Comparison of ENCODE assay signal across 8 cellular contexts in the genomic region with DNA sequence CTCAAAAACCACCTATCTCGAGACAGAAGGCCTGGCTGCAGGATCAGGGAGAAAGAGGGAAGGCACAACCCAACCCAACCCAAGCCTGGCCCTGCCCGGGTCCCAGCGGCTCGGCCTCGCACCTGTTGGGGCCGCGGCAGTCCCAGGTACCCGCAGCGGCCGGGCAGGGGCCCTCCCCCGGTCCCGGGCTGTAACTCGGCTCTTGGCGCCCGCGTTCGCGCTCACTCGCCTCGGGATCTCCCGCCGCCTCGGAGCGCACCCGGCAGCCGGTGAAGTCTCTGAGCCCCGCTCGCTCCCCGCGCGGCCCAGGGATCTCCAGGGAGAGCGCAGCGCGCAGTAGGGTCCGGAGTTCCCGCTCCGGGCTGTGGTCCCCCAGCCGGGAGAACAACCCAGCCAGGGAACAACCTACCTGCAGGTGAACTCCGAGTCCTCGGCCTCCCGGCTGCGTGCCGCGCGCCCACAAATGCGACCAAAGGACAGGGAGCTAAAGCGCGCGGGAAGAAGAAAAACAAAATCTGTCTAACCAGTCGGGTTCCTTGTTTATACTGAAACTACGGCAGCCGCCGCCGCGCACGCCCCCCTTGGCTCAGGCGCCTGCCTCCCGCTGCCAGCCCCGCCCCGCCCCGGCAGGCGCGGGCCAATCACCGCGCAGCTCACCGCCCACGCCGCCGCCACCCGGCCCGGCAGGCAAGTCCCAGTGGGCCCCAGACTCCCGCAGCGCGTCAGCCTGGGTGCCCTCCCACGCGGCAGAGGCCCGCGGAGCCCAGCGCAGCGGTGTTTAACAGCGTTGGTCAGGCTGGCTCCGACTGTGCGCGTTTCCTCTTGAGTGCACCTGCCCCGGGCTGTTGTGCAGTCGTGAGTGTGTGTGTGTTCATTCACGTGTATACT. TPM values are rescaled to one million over a fixed set of nuclear protein-coding genes. Genes with fewer than 3 reads are reported as not detected.
DNase-seq lines count a peak whose midpoint lies in the region; ATAC-seq and TF ChIP-seq lines count a peak whose summit lies in the region.

A gene (minus strand): TSS at position 547 of the 888 bp plus-strand sequence. CDS start 12,399 bp downstream, outside the sequence.

- H3K4me3 Mint-ChIP-seq in Caco-2 (ENCODE audit: unreplicated experiment): peak within 1 kb of the TSS; percentile 95

- H3K9me3 Mint-ChIP-seq in Caco-2 (ENCODE audit: unreplicated experiment): peaks cover 9% of the 10 kb centered on the region

- no peak within 1 kb of the TSS for H3K4ac ChIP-seq in IMR-90 (ENCODE audit: low read depth, low read length)

- no peaks in the 10 kb centered on the region for H4K20me1 ChIP-seq in IMR-90 (ENCODE audit: insufficient read depth, low read length)
- H4K20me1 ChIP-seq in OCI-LY7 (ENCODE audit: insufficient read depth, low read length): peaks cover 8% of the 10 kb centered on the region

- H3K36me3 Mint-ChIP-seq in Caco-2 (ENCODE audit: insufficient read depth, unreplicated experiment): peaks cover 34% of the 10 kb centered on the region

- CTCF ChIA-PET in Caco-2 (lab: Charles Lee) (interaction anchor here (0.5 to 3.2 kb wide), 11 partner anchors 10 to 690 kb away, joined by 3 to 14 read pairs (median 3); no protein-coding TSS in a partner anchor), IMR-90 (lab: Yijun Ruan, JAX) (interaction anchor here (1.0 to 2.0 kb wide), 4 partner anchors 13 to 797 kb away, joined by 3 to 5 read pairs (median 3); no protein-coding TSS in a partner anchor), OCI-LY7 (lab: Charles Lee; ENCODE audit: unreplicated experiment) (interaction anchor here (0.6 to 3.9 kb wide), 4 partner anchors 253 to 801 kb away, joined by 3 to 16 read pairs (median 6); no protein-coding TSS in a partner anchor)

- peak within 1 kb of the TSS; percentile 95 for H3K4me2 ChIP-seq in IMR-90 (ENCODE audit: low read depth, low read length)
- peak within 1 kb of the TSS; percentile 91 for H3K4me2 ChIP-seq in OCI-LY7 (ENCODE audit: low read length)

- peaks cover 44% of the 10 kb centered on the region for H3K79me2 ChIP-seq in OCI-LY7 (ENCODE audit: insufficient read depth, low read depth, low read length)

- no peaks in the 10 kb centered on the region for H3K27me3 Mint-ChIP-seq in Caco-2 (ENCODE audit: insufficient read depth, unreplicated experiment)

- H3K4me1 Mint-ChIP-seq in Caco-2 (ENCODE audit: low read depth, unreplicated experiment): peaks cover 32% of the 10 kb centered on the region

- no peaks in the 10 kb centered on the region for H3K79me1 ChIP-seq in IMR-90 (ENCODE audit: low read depth in 1 of 2, low read length in 2 of 2)

- H3K4me3 ChIP-seq in Caco-2 (ENCODE audit: low read depth, low read length) (peak within 1 kb of the TSS; percentile 92), IMR-90 (ENCODE audit: insufficient read depth, low read depth, low read length) (peak within 1 kb of the TSS; percentile 77), OCI-LY7 (ENCODE audit: low read depth, low read length, poor library complexity, severe bottlenecking) (peak within 1 kb of the TSS; percentile 84)

- H4K91ac ChIP-seq in IMR-90 (ENCODE audit: insufficient read depth, low read depth, low read length): no peak within 1 kb of the TSS

- no peaks in the 10 kb centered on the region for H3K27me3 ChIP-seq in Caco-2 (replicated peaks; ENCODE audit: control insufficient read depth, insufficient read depth, low read length)
- peaks cover 27% of the 10 kb centered on the region for H3K27me3 ChIP-seq in IMR-90 (ENCODE audit: control insufficient read depth, insufficient read depth, low read length)

- H3K9ac ChIP-seq in IMR-90 (ENCODE audit: low read depth, low read length): peak within 1 kb of the TSS; percentile 55; the same call in 1 of the 2 replicates

- H3K27ac Mint-ChIP-seq in Caco-2 (ENCODE audit: unreplicated experiment): peak within 1 kb of the TSS; percentile 94

- POLR2A ChIA-PET in Caco-2 (lab: Charles Lee): interaction anchor here (0.6 to 1.3 kb wide), 8 partner anchors 27 to 1255 kb away, joined by 3 to 8 read pairs (median 4); no protein-coding TSS in a partner anchor
- POLR2A ChIA-PET in IMR-90 (lab: Charles Lee; ENCODE audit: unreplicated experiment): no interaction called here
- POLR2A ChIA-PET in OCI-LY7 (lab: Charles Lee): interaction anchor here (0.6 to 3.8 kb wide), 42 partner anchors 9 to 414 kb away, joined by 3 to 21 read pairs (median 4); no protein-coding TSS in a partner anchor

- H3K9me1 ChIP-seq in IMR-90 (ENCODE audit: insufficient read depth, low read length): no peaks in the 10 kb centered on the region; the same call in 1 of the 2 replicates

- BruUV-seq in Caco-2 (replicated peaks; lab: Mats Ljungman, UMichigan): no TSS peak
- BruUV-seq in IMR-90 (replicated peaks; lab: Mats Ljungman, UMichigan): no TSS peak
- no TSS peak for BruUV-seq in OCI-LY7 (replicated peaks; lab: Mats Ljungman, UMichigan)

- H2BK5ac ChIP-seq in IMR-90 (ENCODE audit: low read depth, low read length, poor library complexity, severe bottlenecking): no peak within 1 kb of the TSS

- no peak within 1 kb of the TSS for H2AK5ac ChIP-seq in IMR-90 (ENCODE audit: low read depth, low read length)

- no peaks in the 10 kb centered on the region for H3K9me2 ChIP-seq in OCI-LY7 (ENCODE audit: insufficient read depth, low read length)

- no peak for TF ChIP-seq CTCF in Caco-2 (IDR thresholded peaks at IDR 0.05; ENCODE audit: insufficient read depth in 1 of 2, low read depth in 1 of 2, low read length in 1 of 2, severe bottlenecking in 1 of 2, unreplicated experiment in 1 of 2)
- TF ChIP-seq CTCF in IMR-90 (conservative IDR thresholded peaks at IDR 0.05; ENCODE audit: low read depth, low read length): no peak
- TF ChIP-seq CTCF in OCI-LY7 (conservative IDR thresholded peaks at IDR 0.05; ENCODE audit: low read length): peak; percentile 3; the same call in 1 of the 2 replicates

- intact Hi-C loops in Caco-2 (cut with micrococcal nuclease; ENCODE audit: unreplicated experiment): loop anchor here (1.0 to 5.0 kb wide), 5 partner anchors 27 to 731 kb away; no protein-coding TSS in a partner anchor
- intact Hi-C loops in IMR-90 (cut with micrococcal nuclease): loop anchor here (5.0 kb wide), 2 partner anchors 44 to 96 kb away; no protein-coding TSS in a partner anchor
- intact Hi-C loops in OCI-LY7 (cut with micrococcal nuclease; ENCODE audit: unreplicated experiment): loop anchor here (1.0 to 5.0 kb wide), 4 partner anchors 91 to 811 kb away; no protein-coding TSS in a partner anchor

- 1% methylated on average over 25 of the region's 87 CpGs; no CpG with 5 or more reads in 1 of the 2 experiments for WGBS in IMR-90 (ENCODE audit: extremely low coverage in 2 of 2, insufficient read length in 1 of 2), 2 experiments

- dilution Hi-C loops in IMR-90 (cut with HindIII; ENCODE audit: low sequenced_read_pairs, unreplicated experiment): no loop called here

- peaks cover 38% of the 10 kb centered on the region for H3K4me1 ChIP-seq in Caco-2
- peaks cover 2% of the 10 kb centered on the region; the same call in 1 of the 2 replicates for H3K4me1 ChIP-seq in IMR-90 (ENCODE audit: control insufficient read depth, insufficient read depth, low read length)
- H3K4me1 ChIP-seq in OCI-LY7 (ENCODE audit: insufficient read depth, low read length, poor library complexity, severe bottlenecking): peaks cover 36% of the 10 kb centered on the region

- no peak for TF ChIP-seq RAD21 in IMR-90 (IDR thresholded peaks at IDR 0.05; ENCODE audit: low read length)

- DNase-seq in Caco-2 (peak; percentile 88 to 94), IMR-90 (peak; percentile 62), OCI-LY7 (ENCODE audit: low spot score) (peak; percentile 91), activated T-cell treated with anti-CD3 and anti-CD28 coated beads for 48 hours (ENCODE audit: low read depth) (peak; percentile 96), erythroblast (lab: John Stamatoyannopoulos, UW) (peak; percentile 93 to 96), mucosa of gallbladder (ENCODE audit: low spot score) (peak; percentile 93)
- DNase-seq in stimulated activated CD8-positive, alpha-beta memory T cell treated with anti-CD3 and anti-CD28 coated beads, Interleukin-4, amount 100 ng/mL, for 24 hours (ENCODE audit: low read depth): peak; percentile 95

- in situ Hi-C loops in IMR-90 (cut with MboI; ENCODE audit: low sequenced_read_pairs): no loop called here

- H3K56ac ChIP-seq in IMR-90 (ENCODE audit: extremely low read depth, insufficient read depth, low read length): no peak within 1 kb of the TSS

- no peak within 1 kb of the TSS for H2AK9ac ChIP-seq in IMR-90 (replicated peaks; ENCODE audit: low read depth, low read length, poor library complexity)

- TF ChIP-seq POLR2A in IMR-90 (IDR thresholded peaks at IDR 0.05; ENCODE audit: low read depth, low read length): no peak
- TF ChIP-seq POLR2A in erythroblast (IDR thresholded peaks at IDR 0.05; ENCODE audit: low read length): peak; percentile 81

- H4K8ac ChIP-seq in IMR-90 (ENCODE audit: low read depth in 2 of 2, low read length in 2 of 2): no peak within 1 kb of the TSS

- H3K36me3 ChIP-seq in Caco-2 (ENCODE audit: control insufficient read depth, insufficient read depth, low read length): no peaks in the 10 kb centered on the region
- no peaks in the 10 kb centered on the region for H3K36me3 ChIP-seq in IMR-90 (ENCODE audit: control insufficient read depth, insufficient read depth, low read length)
- no peaks in the 10 kb centered on the region for H3K36me3 ChIP-seq in OCI-LY7 (ENCODE audit: insufficient read depth, low read length)

- H3K23ac ChIP-seq in IMR-90 (ENCODE audit: low read depth, low read length): peak within 1 kb of the TSS; percentile 52; the same call in 1 of the 2 replicates

- H2BK15ac ChIP-seq in IMR-90 (ENCODE audit: low read depth, low read length): no peak within 1 kb of the TSS

- H2BK120ac ChIP-seq in IMR-90 (ENCODE audit: low read depth, low read length): no peak within 1 kb of the TSS

- H3K9me3 ChIP-seq in Caco-2 (no peaks in the 10 kb centered on the region), IMR-90 (ENCODE audit: control insufficient read depth, insufficient read depth, low read length) (no peaks in the 10 kb centered on the region), OCI-LY7 (ENCODE audit: low read length) (peaks cover 9% of the 10 kb centered on the region; the same call in 1 of the 2 replicates)

- H2AFZ ChIP-seq in IMR-90 (replicated peaks; ENCODE audit: low read length, poor library complexity) (peak within 1 kb of the TSS; percentile 88), OCI-LY7 (ENCODE audit: low read length) (peak within 1 kb of the TSS; percentile 89)

- no peak within 1 kb of the TSS for H2BK20ac ChIP-seq in IMR-90 (ENCODE audit: low read depth, low read length)

- no peak within 1 kb of the TSS for H3K14ac ChIP-seq in IMR-90 (replicated peaks; ENCODE audit: low read depth, low read length)

- H4K5ac ChIP-seq in IMR-90 (ENCODE audit: low read depth, low read length): no peak within 1 kb of the TSS

- no peak within 1 kb of the TSS for H3K18ac ChIP-seq in IMR-90 (ENCODE audit: low read depth, low read length)

- H3K27ac ChIP-seq in IMR-90 (ENCODE audit: insufficient read depth, low read length) (no peak within 1 kb of the TSS), OCI-LY7 (ENCODE audit: low read depth, low read length, poor library complexity, severe bottlenecking) (peak within 1 kb of the TSS; percentile 86)

- ATAC-seq in GM21526 (IDR thresholded peaks at IDR 0.05; ENCODE audit: low FRiP score, unreplicated experiment) (peak; percentile 97), IMR-90 (ENCODE audit: low read depth) (peak; percentile 95)

RNA-seq across cellular contexts. Expression of the gene that starts here (rescaled TPM):
- total RNA-seq in Caco-2 (2022): 24.8 and 32.3 TPM in 2 replicates
- total RNA-seq in IMR-90 (2012; rRNA removed): 0.28 and 0.36 TPM in 2 replicates
- polyA plus RNA-seq in IMR-90 (2012; rRNA removed): 0.09 TPM in 2 replicates
- polyA plus RNA-seq in IMR-90 (2012; cell fraction: cytosol; rRNA removed): 0.04 TPM in 1 of 2 replicates, not detected in the other
- 0.05 and 0.10 TPM in 2 replicates for polyA plus RNA-seq in IMR-90 (2012; cell fraction: nucleus; rRNA removed; ENCODE audit: low replicate concordance)
- 10.6 and 12.6 TPM in 2 replicates for total RNA-seq in OCI-LY7 (2014; rRNA removed; shearing (Covaris generic))
- 5.7 and 9.8 TPM in 2 replicates for total RNA-seq in OCI-LY7 (2022)
- 24.7 TPM for total RNA-seq in mucosa of gallbladder

Comparison
In these comparisons a context has a peak if more than half of its experiments do, and no peak if none do; other contexts are left out.
1. Peak in DNase-seq, ATAC-seq, H3K4me3 ChIP-seq, H3K9ac ChIP-seq and H3K4me2 ChIP-seq in IMR-90; RNA of the gene not detected or under 1 TPM.